Comparison of ENCODE assay signal across 27 cellular contexts in genomic region chr20:32906871-32907495, GRCh38. TPM values are rescaled to one million over a fixed set of nuclear protein-coding genes. Genes with fewer than 3 reads are reported as not detected.
DNase-seq lines count a peak whose midpoint lies in the region; FAIRE-seq and TF ChIP-seq lines count a peak whose summit lies in the region.
"Had no signal": no experiment of that assay in that cellular context is flagged by ENCODE, and none has a peak within 500 bp of the region (broad histone marks: within the 10 kb centered on the region; RNA-seq: fewer than 3 reads in every experiment).

No MANE protein-coding gene starts in this region.

- no peaks in the 10 kb centered on the region for H3K9me2 ChIP-seq in PC-9 (ENCODE audit: insufficient read depth)

- no peaks in the 10 kb centered on the region for H3K79me1 ChIP-seq in neuronal stem cell (ENCODE audit: low read depth, low read length)

- H4K20me1 ChIP-seq in mammary epithelial cell (ENCODE audit: insufficient read depth, low read length): no peaks in the 10 kb centered on the region
- H4K20me1 ChIP-seq in PC-9 (ENCODE audit: insufficient read depth): no peaks in the 10 kb centered on the region

- POLR2A ChIA-PET in PC-9 (lab: Charles Lee; ENCODE audit: unreplicated experiment): no interaction called here

- no peak overlapping the region for H3K4ac ChIP-seq in neuronal stem cell (ENCODE audit: low read length)

- H2BK120ac ChIP-seq in neuronal stem cell (ENCODE audit: low read depth, low read length): no peak overlapping the region

- H3K9me3 Mint-ChIP-seq in activated naive CD4-positive, alpha-beta T cell treated with anti-CD3 and anti-CD28 coated beads, Interleukin-2, amount 50 U/mL, for 24 hours: no peaks in the 10 kb centered on the region
- H3K9me3 Mint-ChIP-seq: CD8-positive, alpha-beta T cell had no signal

- intact Hi-C loops in mammary epithelial cell (cut with micrococcal nuclease): loop anchor here (10.0 kb wide), 1 partner anchor 98 kb away; the partner anchor contains the start of genes BPIFB2 and SUN5
- intact Hi-C loops in PC-9 (cut with micrococcal nuclease; ENCODE audit: unreplicated experiment): no loop called here

- no peak overlapping the region for H4K8ac ChIP-seq in neuronal stem cell (ENCODE audit: low read depth, low read length)

- peak overlapping the region; percentile 92 for H2AK5ac ChIP-seq in neuronal stem cell (ENCODE audit: low read depth, low read length)

- H3K4me3 ChIP-seq in bronchial epithelial cell (ENCODE audit: low read depth, low read length) (no peak overlapping the region), neuronal stem cell (ENCODE audit: low read length in 2 of 2) (no peak overlapping the region), mammary epithelial cell (replicated peaks in 1 of 3; ENCODE audit: insufficient read depth in 1 of 3, low read depth in 2 of 3, low read length in 3 of 3) (no peak overlapping the region), PC-9 (no peak overlapping the region)
- H3K4me3 ChIP-seq: SJSA1 had no signal

- H3K4me2 ChIP-seq in neuronal stem cell (ENCODE audit: insufficient read depth, low read length, poor library complexity, severe bottlenecking) (no peak overlapping the region), mammary epithelial cell (ENCODE audit: insufficient read depth, low read depth, low read length) (no peak overlapping the region), PC-9 (no peak overlapping the region)

- no peaks in the 10 kb centered on the region for H3K27me3 Mint-ChIP-seq in activated naive CD4-positive, alpha-beta T cell treated with anti-CD3 and anti-CD28 coated beads, Interleukin-2, amount 50 U/mL, for 24 hours

- H2AFZ ChIP-seq in neuronal stem cell (ENCODE audit: low read length): no peak overlapping the region
- no peak overlapping the region for H2AFZ ChIP-seq in mammary epithelial cell (ENCODE audit: low read depth, low read length)
- H2AFZ ChIP-seq in PC-9: no peak overlapping the region

- peak overlapping the region; percentile 57 for H3K9ac ChIP-seq in neuronal stem cell (ENCODE audit: low read depth, low read length, poor library complexity)
- H3K9ac ChIP-seq in mammary epithelial cell (ENCODE audit: insufficient read depth, low read length): no peak overlapping the region

- TF ChIP-seq CTCF in bronchial epithelial cell (IDR thresholded peaks at IDR 0.05; ENCODE audit: insufficient read depth, low read length, severe bottlenecking) (no peak), mammary epithelial cell (conservative IDR thresholded peaks at IDR 0.05 in 1 of 2, IDR thresholded peaks at IDR 0.05 in 1 of 2; ENCODE audit: extremely low read depth in 1 of 2, insufficient read depth in 1 of 2, low read depth in 1 of 2, low read length in 2 of 2) (no peak), PC-9 (conservative IDR thresholded peaks at IDR 0.05) (no peak)

- dilution Hi-C loops in mammary epithelial cell (cut with HindIII; ENCODE audit: low sequenced_read_pairs): no loop called here

- H3K79me2 ChIP-seq in mammary epithelial cell (ENCODE audit: insufficient read depth, low read length) (no peaks in the 10 kb centered on the region), PC-9 (ENCODE audit: low read depth) (no peaks in the 10 kb centered on the region)

- peak overlapping the region; percentile 49 for H3K23ac ChIP-seq in neuronal stem cell (ENCODE audit: low read depth, low read length, poor library complexity)

- H3K14ac ChIP-seq in neuronal stem cell (ENCODE audit: low read length): peak overlapping the region; percentile 41

- H3K9me3 ChIP-seq in neuronal stem cell (replicated peaks in 1 of 2; ENCODE audit: control insufficient read depth in 2 of 2, insufficient read depth in 1 of 2, low read depth in 1 of 2, low read length in 2 of 2) (no peaks in the 10 kb centered on the region), mammary epithelial cell (replicated peaks; ENCODE audit: insufficient read depth, low read length) (no peaks in the 10 kb centered on the region), PC-9 (ENCODE audit: insufficient read depth, low read depth) (no peaks in the 10 kb centered on the region)
- H3K9me3 ChIP-seq: Caco-2, SJSA1 had no signal

- H3K4me1 ChIP-seq in neuronal stem cell (ENCODE audit: control insufficient read depth in 2 of 2, insufficient read depth in 1 of 2, low read depth in 1 of 2, low read length in 2 of 2) (peaks cover 0 to 1% of the 10 kb centered on the region in 2 donors), mammary epithelial cell (ENCODE audit: insufficient read depth, low read length) (no peaks in the 10 kb centered on the region), PC-9 (replicated peaks; ENCODE audit: insufficient read depth) (no peaks in the 10 kb centered on the region)
- H3K4me1 ChIP-seq: Caco-2, SJSA1 had no signal

- peak overlapping the region; percentile 25 for H3K18ac ChIP-seq in neuronal stem cell (ENCODE audit: low read length)

- H2BK15ac ChIP-seq in neuronal stem cell (ENCODE audit: low read length): no peak overlapping the region

- no peak overlapping the region for H3K4me3 Mint-ChIP-seq in activated naive CD4-positive, alpha-beta T cell treated with anti-CD3 and anti-CD28 coated beads, Interleukin-2, amount 50 U/mL, for 24 hours
- H3K4me3 Mint-ChIP-seq: CD8-positive, alpha-beta T cell had no signal

- peak; percentile 23 for FAIRE-seq in bronchial epithelial cell (lab: Jason Lieb, UNC)
- FAIRE-seq: G401.6, HTR-8/SVneo had no signal

- no peaks in the 10 kb centered on the region for H3K36me3 ChIP-seq in bronchial epithelial cell (ENCODE audit: control insufficient read depth, insufficient read depth, low read length)
- H3K36me3 ChIP-seq in neuronal stem cell (replicated peaks in 1 of 2; ENCODE audit: control insufficient read depth in 2 of 2, insufficient read depth in 2 of 2, low read length in 2 of 2): no peaks in the 10 kb centered on the region
- no peaks in the 10 kb centered on the region for H3K36me3 ChIP-seq in mammary epithelial cell (ENCODE audit: insufficient read depth, low read length)
- no peaks in the 10 kb centered on the region for H3K36me3 ChIP-seq in PC-9 (ENCODE audit: low read depth)
- H3K36me3 ChIP-seq: SJSA1 had no signal

- CTCF ChIA-PET in mammary epithelial cell (lab: Charles Lee; ENCODE audit: low non-redundant PET): no interaction called here
- CTCF ChIA-PET in PC-9 (lab: Charles Lee): no interaction called here

- no peaks in the 10 kb centered on the region for H3F3A ChIP-seq in PC-9 (ENCODE audit: insufficient read depth, low read depth)

- H3K4me1 Mint-ChIP-seq in activated naive CD4-positive, alpha-beta T cell treated with anti-CD3 and anti-CD28 coated beads, Interleukin-2, amount 50 U/mL, for 24 hours: peaks cover 40% of the 10 kb centered on the region

- WGBS in neuronal stem cell (ENCODE audit: extremely low coverage in 2 of 2, insufficient read length in 2 of 2, insufficient replicate concordance in 1 of 2), 2 donors: no CpG with 5 or more reads among the region's 13 CpGs
- 67% methylated on average over 3 of the region's 13 CpGs for WGBS in mammary epithelial cell (ENCODE audit: low coverage, missing lambda C conversion rate)

- no peaks in the 10 kb centered on the region for H3K27me3 ChIP-seq in bronchial epithelial cell (ENCODE audit: control insufficient read depth, insufficient read depth, low read length)
- peaks cover 0 to 2% (median 0%) of the 10 kb centered on the region in 3 experiments for H3K27me3 ChIP-seq in neuronal stem cell (ENCODE audit: control insufficient read depth in 3 of 3, insufficient read depth in 3 of 3, low read depth in 1 of 3, low read length in 3 of 3)
- no peaks in the 10 kb centered on the region for H3K27me3 ChIP-seq in mammary epithelial cell (ENCODE audit: insufficient read depth, low read length)
- peaks cover 64% of the 10 kb centered on the region for H3K27me3 ChIP-seq in PC-9 (ENCODE audit: insufficient read depth, low read depth)

- H3K27ac ChIP-seq in neuronal stem cell (replicated peaks; ENCODE audit: low read length): no peak overlapping the region
- H3K27ac ChIP-seq in mammary epithelial cell (ENCODE audit: insufficient read depth, low read depth, low read length): no peak overlapping the region
- no peak overlapping the region for H3K27ac ChIP-seq in PC-9
- H3K27ac ChIP-seq: SJSA1 had no signal

- no peaks in the 10 kb centered on the region for H3K36me3 Mint-ChIP-seq in activated naive CD4-positive, alpha-beta T cell treated with anti-CD3 and anti-CD28 coated beads, Interleukin-2, amount 50 U/mL, for 24 hours
- H3K36me3 Mint-ChIP-seq: CD8-positive, alpha-beta T cell had no signal

- in situ Hi-C loops in mammary epithelial cell (cut with MboI; ENCODE audit: low sequenced_read_pairs in 2 of 2): loop anchor here in 1 of 2 donors (25.0 kb wide), 1 partner anchor 180 kb away; the partner anchor contains the start of gene BPIFB4

- H2BK12ac ChIP-seq in neuronal stem cell (ENCODE audit: low read length): no peak overlapping the region

- H4K91ac ChIP-seq in neuronal stem cell (ENCODE audit: low read depth, low read length, poor library complexity): no peak overlapping the region

- peak overlapping the region; percentile 20 for H2BK5ac ChIP-seq in neuronal stem cell (ENCODE audit: low read length)

- DNase-seq in activated naive CD4-positive, alpha-beta T cell (lab: John Stamatoyannopoulos, UW): no peak
- DNase-seq in bronchial epithelial cell (ENCODE audit: low read depth): no peak
- DNase-seq in neuronal stem cell (ENCODE audit: low spot score): no peak
- no peak for DNase-seq in retina
- DNase-seq in mammary epithelial cell: no peak
- no peak for DNase-seq in PC-9
- DNase-seq: C1 segment of cervical spinal cord; Caco-2; CD8-positive, alpha-beta T cell; GOT3; HCEC 1CT; KG1; MM.1S; NCI-H1048; NCI-H1417; NCI-H1694; NCI-H2029 treated with DMSO at 0.1 percent for 48 hours; NCI-H446 treated with DMSO at 0.1 percent for 48 hours; NCI-H526; Right ventricle myocardium superior; RPMI8226 had no signal

- BruUV-seq in mammary epithelial cell (replicated peaks; lab: Mats Ljungman, UMichigan): no TSS peak
- BruUV-seq in PC-9 (replicated peaks; lab: Mats Ljungman, UMichigan): no TSS peak

- peak overlapping the region; percentile 12 for H3K27ac Mint-ChIP-seq in activated naive CD4-positive, alpha-beta T cell treated with anti-CD3 and anti-CD28 coated beads, Interleukin-2, amount 50 U/mL, for 24 hours
- H3K27ac Mint-ChIP-seq: CD8-positive, alpha-beta T cell had no signal

RNA-seq across cellular contexts. Expression of gene EFCAB8, which starts 48.3 kb away (rescaled TPM):
- total RNA-seq in bronchial epithelial cell (under 0.01 and 0.38 TPM in 2 replicates), mammary epithelial cell (under 1 TPM; 0.47 to 0.50 TPM), PC-9 (2021) (1.1 TPM in 1 of 2 replicates, not detected in the other)
- polyA plus RNA-seq in neuronal stem cell (2013, experiment 1 of 2): 0.03 TPM
- 0.06 TPM for polyA plus RNA-seq in neuronal stem cell (2013, experiment 2 of 2)
- polyA plus RNA-seq in mammary epithelial cell: not detected
- not detected for polyA minus RNA-seq in mammary epithelial cell
- total RNA-seq: A172, Right ventricle myocardium superior had no signal
- polyA plus RNA-seq: AG04450 had no signal
